In genomic region chr16:79895917-79896203, GRCh38 we compare ENCODE assay signal across 28 cellular contexts.
"Had no signal": no experiment of that assay in that cellular context is flagged by ENCODE, and none has a peak within 500 bp of the region (broad histone marks: within the 10 kb centered on the region; RNA-seq: fewer than 3 reads in every experiment).

No MANE protein-coding gene starts in this region.

- H3K9me3 ChIP-seq: adrenal gland, body of pancreas, colonic mucosa had no signal

- H3K4me1 ChIP-seq: adrenal gland, body of pancreas had no signal

- H3K4me3 ChIP-seq: adrenal gland, body of pancreas, colonic mucosa had no signal

- DNase-seq: activated CD4-positive, alpha-beta memory T cell treated with anti-CD3 and anti-CD28 coated beads for 36 hours; activated CD4-positive, alpha-beta T cell treated with anti-CD3 and anti-CD28 coated beads for 36 hours; activated CD4-positive, alpha-beta T cell treated with anti-CD3 and anti-CD28 coated beads, Interleukin-2, amount 10 ng/mL, durations not matched to agents 24 days and 14 days; activated CD4-positive, CD25-positive, alpha-beta regulatory T cell; activated CD4-positive, CD25-positive, alpha-beta regulatory T cell treated with anti-CD3 and anti-CD28 coated beads, Interleukin-2, amount 50 U/mL, for 72 hours; activated CD8-positive, alpha-beta memory T cell treated with anti-CD3 and anti-CD28 coated beads, Interleukin-2, amount 10 ng/mL, durations not matched to agents 7 days and 5 days; activated CD8-positive, alpha-beta memory T cell treated with anti-CD3 and anti-CD28 coated beads, Interleukin-2, amount 50 U/mL, for 4 hours; activated CD8-positive, alpha-beta T cell treated with anti-CD3 and anti-CD28 coated beads, Interleukin-2, amount 10 ng/mL, durations not matched to agents 7 days and 5 days; activated effector memory CD4-positive, alpha-beta T cell treated with anti-CD3 and anti-CD28 coated beads, Interleukin-2, amount 50 U/mL, for 16 hours; activated naive CD4-positive, alpha-beta T cell treated with anti-CD3 and anti-CD28 coated beads for 36 hours; activated naive CD8-positive, alpha-beta T cell treated with anti-CD3 and anti-CD28 coated beads for 36 hours; activated naive CD8-positive, alpha-beta T cell treated with anti-CD3 and anti-CD28 coated beads, Interleukin-2, amount 50 U/mL, for 24 hours; activated T-cell treated with anti-CD3 and anti-CD28 coated beads, Interleukin-2, amount 50 U/mL, for 1 hour; activated T-cell treated with anti-CD3 and anti-CD28 coated beads, Interleukin-2, amount 50 U/mL, for 48 hours; adrenal gland; amygdala; aorta; body of pancreas; caudate nucleus; cerebellar nuclear complex; colonic mucosa; effector CD8-positive, alpha-beta T cell; foreskin fibroblast; head of caudate nucleus; T-cell; T-helper 17 cell; T1000 had no signal

- H3K27ac ChIP-seq: adrenal gland, body of pancreas, colonic mucosa, epithelial cell of prostate had no signal

- H3K27me3 ChIP-seq: adrenal gland, body of pancreas, colonic mucosa had no signal

- H3K36me3 ChIP-seq: adrenal gland, colonic mucosa had no signal
